In the genomic region with DNA sequence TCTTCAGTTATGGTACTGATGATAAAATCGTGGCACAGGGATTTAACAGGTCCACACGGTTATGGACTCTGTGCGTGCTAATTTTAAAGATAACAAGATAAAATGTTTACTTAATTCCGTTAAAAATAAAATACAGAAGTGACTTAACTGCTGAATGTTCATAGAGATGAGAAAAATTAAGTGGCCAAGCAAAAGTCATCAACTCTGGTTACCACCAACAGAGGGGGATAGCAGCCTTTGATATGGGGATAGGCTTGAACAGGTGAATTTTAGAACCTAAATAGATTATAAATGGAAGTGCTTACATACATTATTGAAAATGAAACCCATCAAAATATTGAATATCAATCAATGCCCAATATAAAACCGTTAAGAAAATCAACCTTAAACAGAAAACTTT, we compare ENCODE assay signal across 1 cellular context.
TF ChIP-seq lines count a peak whose summit lies in the region.

No MANE protein-coding gene starts in this region.

TF ChIP-seq in HCT116, 20 proteins besides CTCF, POLR2A, EP300 and RAD21 (continued from another document):
- no peak for TF ChIP-seq CEBPB (IDR thresholded peaks at IDR 0.05; ENCODE audit: low read depth)
- TF ChIP-seq CBX3 (IDR thresholded peaks at IDR 0.05; ENCODE audit: low read depth), result no peak
- TF ChIP-seq, protein P1, sequence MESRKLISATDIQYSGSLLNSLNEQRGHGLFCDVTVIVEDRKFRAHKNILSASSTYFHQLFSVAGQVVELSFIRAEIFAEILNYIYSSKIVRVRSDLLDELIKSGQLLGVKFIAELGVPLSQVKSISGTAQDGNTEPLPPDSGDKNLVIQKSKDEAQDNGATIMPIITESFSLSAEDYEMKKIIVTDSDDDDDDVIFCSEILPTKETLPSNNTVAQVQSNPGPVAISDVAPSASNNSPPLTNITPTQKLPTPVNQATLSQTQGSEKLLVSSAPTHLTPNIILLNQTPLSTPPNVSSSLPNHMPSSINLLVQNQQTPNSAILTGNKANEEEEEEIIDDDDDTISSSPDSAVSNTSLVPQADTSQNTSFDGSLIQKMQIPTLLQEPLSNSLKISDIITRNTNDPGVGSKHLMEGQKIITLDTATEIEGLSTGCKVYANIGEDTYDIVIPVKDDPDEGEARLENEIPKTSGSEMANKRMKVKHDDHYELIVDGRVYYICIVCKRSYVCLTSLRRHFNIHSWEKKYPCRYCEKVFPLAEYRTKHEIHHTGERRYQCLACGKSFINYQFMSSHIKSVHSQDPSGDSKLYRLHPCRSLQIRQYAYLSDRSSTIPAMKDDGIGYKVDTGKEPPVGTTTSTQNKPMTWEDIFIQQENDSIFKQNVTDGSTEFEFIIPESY (IDR thresholded peaks at IDR 0.05; ENCODE audit: extremely low read depth, insufficient replicate concordance, low read length), result no peak
- TF ChIP-seq, protein P2, sequence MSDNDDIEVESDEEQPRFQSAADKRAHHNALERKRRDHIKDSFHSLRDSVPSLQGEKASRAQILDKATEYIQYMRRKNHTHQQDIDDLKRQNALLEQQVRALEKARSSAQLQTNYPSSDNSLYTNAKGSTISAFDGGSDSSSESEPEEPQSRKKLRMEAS (IDR thresholded peaks at IDR 0.05), result no peak
- no peak for TF ChIP-seq JUND (IDR thresholded peaks at IDR 0.05)
- no peak for TF ChIP-seq POLR2AphosphoS5 (IDR thresholded peaks at IDR 0.05; ENCODE audit: low read depth, low read length)
- TF ChIP-seq EGR1 (IDR thresholded peaks at IDR 0.05; ENCODE audit: low read depth), result no peak
- no peak for TF ChIP-seq EZH2 (IDR thresholded peaks at IDR 0.05)
- TF ChIP-seq SRF (IDR thresholded peaks at IDR 0.05; ENCODE audit: low read depth), result no peak
- TF ChIP-seq, protein P3, sequence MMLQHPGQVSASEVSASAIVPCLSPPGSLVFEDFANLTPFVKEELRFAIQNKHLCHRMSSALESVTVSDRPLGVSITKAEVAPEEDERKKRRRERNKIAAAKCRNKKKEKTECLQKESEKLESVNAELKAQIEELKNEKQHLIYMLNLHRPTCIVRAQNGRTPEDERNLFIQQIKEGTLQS (IDR thresholded peaks at IDR 0.05), result no peak
- TF ChIP-seq, protein P4, sequence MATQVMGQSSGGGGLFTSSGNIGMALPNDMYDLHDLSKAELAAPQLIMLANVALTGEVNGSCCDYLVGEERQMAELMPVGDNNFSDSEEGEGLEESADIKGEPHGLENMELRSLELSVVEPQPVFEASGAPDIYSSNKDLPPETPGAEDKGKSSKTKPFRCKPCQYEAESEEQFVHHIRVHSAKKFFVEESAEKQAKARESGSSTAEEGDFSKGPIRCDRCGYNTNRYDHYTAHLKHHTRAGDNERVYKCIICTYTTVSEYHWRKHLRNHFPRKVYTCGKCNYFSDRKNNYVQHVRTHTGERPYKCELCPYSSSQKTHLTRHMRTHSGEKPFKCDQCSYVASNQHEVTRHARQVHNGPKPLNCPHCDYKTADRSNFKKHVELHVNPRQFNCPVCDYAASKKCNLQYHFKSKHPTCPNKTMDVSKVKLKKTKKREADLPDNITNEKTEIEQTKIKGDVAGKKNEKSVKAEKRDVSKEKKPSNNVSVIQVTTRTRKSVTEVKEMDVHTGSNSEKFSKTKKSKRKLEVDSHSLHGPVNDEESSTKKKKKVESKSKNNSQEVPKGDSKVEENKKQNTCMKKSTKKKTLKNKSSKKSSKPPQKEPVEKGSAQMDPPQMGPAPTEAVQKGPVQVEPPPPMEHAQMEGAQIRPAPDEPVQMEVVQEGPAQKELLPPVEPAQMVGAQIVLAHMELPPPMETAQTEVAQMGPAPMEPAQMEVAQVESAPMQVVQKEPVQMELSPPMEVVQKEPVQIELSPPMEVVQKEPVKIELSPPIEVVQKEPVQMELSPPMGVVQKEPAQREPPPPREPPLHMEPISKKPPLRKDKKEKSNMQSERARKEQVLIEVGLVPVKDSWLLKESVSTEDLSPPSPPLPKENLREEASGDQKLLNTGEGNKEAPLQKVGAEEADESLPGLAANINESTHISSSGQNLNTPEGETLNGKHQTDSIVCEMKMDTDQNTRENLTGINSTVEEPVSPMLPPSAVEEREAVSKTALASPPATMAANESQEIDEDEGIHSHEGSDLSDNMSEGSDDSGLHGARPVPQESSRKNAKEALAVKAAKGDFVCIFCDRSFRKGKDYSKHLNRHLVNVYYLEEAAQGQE (IDR thresholded peaks at IDR 0.05; ENCODE audit: low read depth), result no peak
- TF ChIP-seq YY1 (IDR thresholded peaks at IDR 0.05; ENCODE audit: extremely low read depth, insufficient replicate concordance, low read depth, low read length), result no peak
- no peak for TF ChIP-seq TCF7L2 (IDR thresholded peaks at IDR 0.05; ENCODE audit: borderline replicate concordance, extremely low read depth, insufficient read depth, insufficient read length)
